Comparison of ENCODE assay signal across 1 cellular context in the genomic region with DNA sequence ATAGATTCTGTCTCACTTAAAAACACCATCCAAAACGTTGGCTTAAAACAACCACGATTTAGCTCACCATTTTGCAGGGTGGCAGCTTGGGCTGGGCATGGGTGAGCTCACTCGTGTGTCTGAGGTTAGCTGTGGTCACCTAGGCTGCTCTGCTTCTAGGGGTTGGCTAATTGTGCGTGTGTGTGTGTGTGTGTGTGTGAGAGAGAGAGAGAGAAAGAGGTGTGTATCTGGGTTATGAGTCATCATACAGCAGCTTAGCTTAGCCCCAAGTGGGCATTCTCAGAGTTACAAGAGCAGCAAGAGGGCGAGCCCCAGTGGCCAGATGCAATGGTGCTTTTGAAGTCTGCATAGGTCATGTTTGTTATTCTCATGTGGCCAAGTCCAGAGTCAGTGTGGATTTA.
TF ChIP-seq lines count a peak whose summit lies in the region.

No MANE protein-coding gene starts in this region.

TF ChIP-seq in HepG2, 621 proteins besides CTCF, POLR2A, EP300 and RAD21 (continued from another document):
- peak; percentile 63; the same call in 1 of the 2 replicates for TF ChIP-seq DPF2 (CRISPR knock-in tag; IDR thresholded peaks at IDR 0.05; ENCODE audit: borderline replicate concordance, low read depth)
- no peak for TF ChIP-seq ZNF136 (CRISPR knock-in tag; IDR thresholded peaks at IDR 0.05; ENCODE audit: low read depth)
- TF ChIP-seq, protein P1, sequence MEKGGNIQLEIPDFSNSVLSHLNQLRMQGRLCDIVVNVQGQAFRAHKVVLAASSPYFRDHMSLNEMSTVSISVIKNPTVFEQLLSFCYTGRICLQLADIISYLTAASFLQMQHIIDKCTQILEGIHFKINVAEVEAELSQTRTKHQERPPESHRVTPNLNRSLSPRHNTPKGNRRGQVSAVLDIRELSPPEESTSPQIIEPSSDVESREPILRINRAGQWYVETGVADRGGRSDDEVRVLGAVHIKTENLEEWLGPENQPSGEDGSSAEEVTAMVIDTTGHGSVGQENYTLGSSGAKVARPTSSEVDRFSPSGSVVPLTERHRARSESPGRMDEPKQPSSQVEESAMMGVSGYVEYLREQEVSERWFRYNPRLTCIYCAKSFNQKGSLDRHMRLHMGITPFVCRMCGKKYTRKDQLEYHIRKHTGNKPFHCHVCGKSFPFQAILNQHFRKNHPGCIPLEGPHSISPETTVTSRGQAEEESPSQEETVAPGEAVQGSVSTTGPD (CRISPR knock-in tag; IDR thresholded peaks at IDR 0.05) = no peak
- no peak for TF ChIP-seq TEAD2 (CRISPR knock-in tag; IDR thresholded peaks at IDR 0.05)
- TF ChIP-seq ZNF33B (CRISPR knock-in tag; IDR thresholded peaks at IDR 0.05) = no peak
- TF ChIP-seq HES4 (CRISPR knock-in tag; IDR thresholded peaks at IDR 0.05; ENCODE audit: borderline replicate concordance) = no peak
- TF ChIP-seq, protein P2, sequence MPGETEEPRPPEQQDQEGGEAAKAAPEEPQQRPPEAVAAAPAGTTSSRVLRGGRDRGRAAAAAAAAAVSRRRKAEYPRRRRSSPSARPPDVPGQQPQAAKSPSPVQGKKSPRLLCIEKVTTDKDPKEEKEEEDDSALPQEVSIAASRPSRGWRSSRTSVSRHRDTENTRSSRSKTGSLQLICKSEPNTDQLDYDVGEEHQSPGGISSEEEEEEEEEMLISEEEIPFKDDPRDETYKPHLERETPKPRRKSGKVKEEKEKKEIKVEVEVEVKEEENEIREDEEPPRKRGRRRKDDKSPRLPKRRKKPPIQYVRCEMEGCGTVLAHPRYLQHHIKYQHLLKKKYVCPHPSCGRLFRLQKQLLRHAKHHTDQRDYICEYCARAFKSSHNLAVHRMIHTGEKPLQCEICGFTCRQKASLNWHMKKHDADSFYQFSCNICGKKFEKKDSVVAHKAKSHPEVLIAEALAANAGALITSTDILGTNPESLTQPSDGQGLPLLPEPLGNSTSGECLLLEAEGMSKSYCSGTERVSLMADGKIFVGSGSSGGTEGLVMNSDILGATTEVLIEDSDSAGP (CRISPR knock-in tag; IDR thresholded peaks at IDR 0.05; ENCODE audit: borderline replicate concordance) = 0 out of 2 replicates have a peak, but pooled peaks have one; percentile 31
- no peak for TF ChIP-seq PCBP2 (optimal IDR thresholded peaks at IDR 0.05; ENCODE audit: low read depth, low read length, poor library complexity, severe bottlenecking)
- TF ChIP-seq CHCHD3 (CRISPR knock-in tag; IDR thresholded peaks at IDR 0.05) = no peak
- peak; percentile 72 for TF ChIP-seq STAG1 (CRISPR knock-in tag; IDR thresholded peaks at IDR 0.05)
- no peak for TF ChIP-seq ZNF30 (CRISPR knock-in tag; IDR thresholded peaks at IDR 0.05)
- no peak for TF ChIP-seq ZNF605 (CRISPR knock-in tag; IDR thresholded peaks at IDR 0.05)
- peak; percentile 39; the same call in 1 of the 2 replicates for TF ChIP-seq ZNF350 (CRISPR knock-in tag; IDR thresholded peaks at IDR 0.05; ENCODE audit: borderline replicate concordance, low read depth)
- TF ChIP-seq GATAD2A (CRISPR knock-in tag; IDR thresholded peaks at IDR 0.05) = peak; percentile 78
- TF ChIP-seq, protein P3, sequence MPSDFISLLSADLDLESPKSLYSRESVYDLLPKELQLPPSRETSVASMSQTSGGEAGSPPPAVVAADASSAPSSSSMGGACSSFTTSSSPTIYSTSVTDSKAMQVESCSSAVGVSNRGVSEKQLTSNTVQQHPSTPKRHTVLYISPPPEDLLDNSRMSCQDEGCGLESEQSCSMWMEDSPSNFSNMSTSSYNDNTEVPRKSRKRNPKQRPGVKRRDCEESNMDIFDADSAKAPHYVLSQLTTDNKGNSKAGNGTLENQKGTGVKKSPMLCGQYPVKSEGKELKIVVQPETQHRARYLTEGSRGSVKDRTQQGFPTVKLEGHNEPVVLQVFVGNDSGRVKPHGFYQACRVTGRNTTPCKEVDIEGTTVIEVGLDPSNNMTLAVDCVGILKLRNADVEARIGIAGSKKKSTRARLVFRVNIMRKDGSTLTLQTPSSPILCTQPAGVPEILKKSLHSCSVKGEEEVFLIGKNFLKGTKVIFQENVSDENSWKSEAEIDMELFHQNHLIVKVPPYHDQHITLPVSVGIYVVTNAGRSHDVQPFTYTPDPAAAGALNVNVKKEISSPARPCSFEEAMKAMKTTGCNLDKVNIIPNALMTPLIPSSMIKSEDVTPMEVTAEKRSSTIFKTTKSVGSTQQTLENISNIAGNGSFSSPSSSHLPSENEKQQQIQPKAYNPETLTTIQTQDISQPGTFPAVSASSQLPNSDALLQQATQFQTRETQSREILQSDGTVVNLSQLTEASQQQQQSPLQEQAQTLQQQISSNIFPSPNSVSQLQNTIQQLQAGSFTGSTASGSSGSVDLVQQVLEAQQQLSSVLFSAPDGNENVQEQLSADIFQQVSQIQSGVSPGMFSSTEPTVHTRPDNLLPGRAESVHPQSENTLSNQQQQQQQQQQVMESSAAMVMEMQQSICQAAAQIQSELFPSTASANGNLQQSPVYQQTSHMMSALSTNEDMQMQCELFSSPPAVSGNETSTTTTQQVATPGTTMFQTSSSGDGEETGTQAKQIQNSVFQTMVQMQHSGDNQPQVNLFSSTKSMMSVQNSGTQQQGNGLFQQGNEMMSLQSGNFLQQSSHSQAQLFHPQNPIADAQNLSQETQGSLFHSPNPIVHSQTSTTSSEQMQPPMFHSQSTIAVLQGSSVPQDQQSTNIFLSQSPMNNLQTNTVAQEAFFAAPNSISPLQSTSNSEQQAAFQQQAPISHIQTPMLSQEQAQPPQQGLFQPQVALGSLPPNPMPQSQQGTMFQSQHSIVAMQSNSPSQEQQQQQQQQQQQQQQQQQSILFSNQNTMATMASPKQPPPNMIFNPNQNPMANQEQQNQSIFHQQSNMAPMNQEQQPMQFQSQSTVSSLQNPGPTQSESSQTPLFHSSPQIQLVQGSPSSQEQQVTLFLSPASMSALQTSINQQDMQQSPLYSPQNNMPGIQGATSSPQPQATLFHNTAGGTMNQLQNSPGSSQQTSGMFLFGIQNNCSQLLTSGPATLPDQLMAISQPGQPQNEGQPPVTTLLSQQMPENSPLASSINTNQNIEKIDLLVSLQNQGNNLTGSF (CRISPR knock-in tag; IDR thresholded peaks at IDR 0.05) = no peak
- peak; percentile 86 for TF ChIP-seq SMC3 (IDR thresholded peaks at IDR 0.05; ENCODE audit: low read length)
- 0 out of 2 replicates have a peak, but pooled peaks have one; percentile 31 for TF ChIP-seq KMT2B (CRISPR knock-in tag; IDR thresholded peaks at IDR 0.05)
- no peak for TF ChIP-seq ZNF569 (CRISPR knock-in tag; IDR thresholded peaks at IDR 0.05; ENCODE audit: borderline replicate concordance)
- TF ChIP-seq ZNF234 (CRISPR knock-in tag; conservative IDR thresholded peaks at IDR 0.05) = no peak
- TF ChIP-seq POLR2AphosphoS5 (IDR thresholded peaks at IDR 0.05; ENCODE audit: low read depth, low read length) = no peak
- TF ChIP-seq LCORL (IDR thresholded peaks at IDR 0.05) = peak; percentile 30; the same call in 1 of the 2 replicates
- TF ChIP-seq LCORL (CRISPR knock-in tag; IDR thresholded peaks at IDR 0.05) = peak; percentile 48; the same call in 1 of the 2 replicates
- peak; percentile 65 for TF ChIP-seq PHF21A (CRISPR knock-in tag; IDR thresholded peaks at IDR 0.05)
- no peak for TF ChIP-seq ZNF776 (CRISPR knock-in tag; IDR thresholded peaks at IDR 0.05)
- no peak for TF ChIP-seq DMAP1 (CRISPR knock-in tag; IDR thresholded peaks at IDR 0.05)
- peak; percentile 46 for TF ChIP-seq NR2C2 (CRISPR knock-in tag; IDR thresholded peaks at IDR 0.05; ENCODE audit: borderline replicate concordance)
- no peak for TF ChIP-seq SMAD9 (CRISPR knock-in tag; IDR thresholded peaks at IDR 0.05)
- TF ChIP-seq MTA3 (CRISPR knock-in tag; IDR thresholded peaks at IDR 0.05) = no peak
- TF ChIP-seq GZF1 (CRISPR knock-in tag; IDR thresholded peaks at IDR 0.05) = no peak
- no peak for TF ChIP-seq ZFP41 (CRISPR knock-in tag; IDR thresholded peaks at IDR 0.05; ENCODE audit: borderline replicate concordance)
- TF ChIP-seq, protein P4, sequence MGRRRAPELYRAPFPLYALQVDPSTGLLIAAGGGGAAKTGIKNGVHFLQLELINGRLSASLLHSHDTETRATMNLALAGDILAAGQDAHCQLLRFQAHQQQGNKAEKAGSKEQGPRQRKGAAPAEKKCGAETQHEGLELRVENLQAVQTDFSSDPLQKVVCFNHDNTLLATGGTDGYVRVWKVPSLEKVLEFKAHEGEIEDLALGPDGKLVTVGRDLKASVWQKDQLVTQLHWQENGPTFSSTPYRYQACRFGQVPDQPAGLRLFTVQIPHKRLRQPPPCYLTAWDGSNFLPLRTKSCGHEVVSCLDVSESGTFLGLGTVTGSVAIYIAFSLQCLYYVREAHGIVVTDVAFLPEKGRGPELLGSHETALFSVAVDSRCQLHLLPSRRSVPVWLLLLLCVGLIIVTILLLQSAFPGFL (CRISPR knock-in tag; IDR thresholded peaks at IDR 0.05) = no peak
- TF ChIP-seq ZMAT3 (CRISPR knock-in tag; conservative IDR thresholded peaks at IDR 0.05) = no peak
- no peak for TF ChIP-seq SP4 (CRISPR knock-in tag; IDR thresholded peaks at IDR 0.05)
- TF ChIP-seq TRIM24 (CRISPR knock-in tag; IDR thresholded peaks at IDR 0.05) = no peak
- no peak for TF ChIP-seq CENPT (CRISPR knock-in tag; IDR thresholded peaks at IDR 0.05; ENCODE audit: low read depth)
- TF ChIP-seq MTA1 (CRISPR knock-in tag; IDR thresholded peaks at IDR 0.05; ENCODE audit: borderline replicate concordance) = peak; percentile 51; the same call in 1 of the 2 replicates
- peak; percentile 46; the same call in 1 of the 2 replicates for TF ChIP-seq PITX1 (CRISPR knock-in tag; IDR thresholded peaks at IDR 0.05)
- no peak for TF ChIP-seq ZNF24 (IDR thresholded peaks at IDR 0.05)
- TF ChIP-seq FOXO1 (CRISPR knock-in tag; IDR thresholded peaks at IDR 0.05) = peak; percentile 51; the same call in 1 of the 2 replicates
- no peak for TF ChIP-seq SOX13 (IDR thresholded peaks at IDR 0.05)
- peak in 1 of 2 experiments; percentile 8; a peak in 1 of 4 replicates for TF ChIP-seq SOX13 (CRISPR knock-in tag; conservative IDR thresholded peaks at IDR 0.05 in 1 of 2, IDR thresholded peaks at IDR 0.05 in 1 of 2)
- TF ChIP-seq IRF2 (CRISPR knock-in tag; IDR thresholded peaks at IDR 0.05) = no peak
- no peak for TF ChIP-seq MXD4 (CRISPR knock-in tag; IDR thresholded peaks at IDR 0.05)
- 0 out of 2 replicates have a peak, but pooled peaks have one; percentile 58 for TF ChIP-seq ZNF292 (CRISPR knock-in tag; IDR thresholded peaks at IDR 0.05; ENCODE audit: borderline replicate concordance, low read depth)
- TF ChIP-seq PCBP1 (IDR thresholded peaks at IDR 0.05; ENCODE audit: borderline replicate concordance, low read depth, low read length) = no peak
- TF ChIP-seq MAZ (IDR thresholded peaks at IDR 0.05; ENCODE audit: borderline replicate concordance, low read depth, low read length) = no peak
- no peak for TF ChIP-seq MAZ (CRISPR knock-in tag; IDR thresholded peaks at IDR 0.05; ENCODE audit: low read depth)
